2 cellular contexts compared by ENCODE assay signal in the genomic region with DNA sequence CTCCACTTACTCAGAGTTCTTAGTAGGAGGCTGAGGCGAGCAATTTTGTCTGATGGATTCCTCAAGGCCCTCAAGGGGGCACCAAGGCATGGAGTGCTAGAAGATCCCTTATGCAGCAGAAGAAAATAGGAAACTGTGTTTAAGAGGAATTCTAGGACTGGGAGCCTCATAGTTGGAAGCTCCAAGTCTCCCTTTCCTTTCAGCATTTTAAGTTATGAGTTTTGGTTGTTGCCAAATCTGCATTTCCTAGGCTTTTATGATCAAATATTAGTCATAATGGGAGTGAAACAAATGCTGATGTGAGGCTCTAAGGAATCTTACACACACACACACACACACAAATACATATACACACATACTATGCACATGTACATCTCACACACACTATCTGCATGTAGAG.
TF ChIP-seq lines count a peak whose summit lies in the region.

No MANE protein-coding gene starts in this region.

TF ChIP-seq in IMR-90, 13 proteins besides CTCF, POLR2A, EP300 and RAD21:
- TF ChIP-seq FOS (IDR thresholded peaks at IDR 0.05; ENCODE audit: low read depth, low read length) (no peak), RFX5 (IDR thresholded peaks at IDR 0.05; ENCODE audit: low read depth, low read length) (no peak), BHLHE40 (IDR thresholded peaks at IDR 0.05; ENCODE audit: low read depth, low read length) (no peak), CHD1 (IDR thresholded peaks at IDR 0.05; ENCODE audit: low read depth, low read length) (no peak), NFE2L2 (IDR thresholded peaks at IDR 0.05; ENCODE audit: low read depth, low read length) (no peak), RCOR1 (IDR thresholded peaks at IDR 0.05; ENCODE audit: insufficient replicate concordance, low read length) (no peak)
- TF ChIP-seq, protein P1, sequence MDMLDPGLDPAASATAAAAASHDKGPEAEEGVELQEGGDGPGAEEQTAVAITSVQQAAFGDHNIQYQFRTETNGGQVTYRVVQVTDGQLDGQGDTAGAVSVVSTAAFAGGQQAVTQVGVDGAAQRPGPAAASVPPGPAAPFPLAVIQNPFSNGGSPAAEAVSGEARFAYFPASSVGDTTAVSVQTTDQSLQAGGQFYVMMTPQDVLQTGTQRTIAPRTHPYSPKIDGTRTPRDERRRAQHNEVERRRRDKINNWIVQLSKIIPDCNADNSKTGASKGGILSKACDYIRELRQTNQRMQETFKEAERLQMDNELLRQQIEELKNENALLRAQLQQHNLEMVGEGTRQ (IDR thresholded peaks at IDR 0.05; ENCODE audit: low read depth, low read length) = no peak
TF ChIP-seq in IMR-90: peak in this region for 0.

TF ChIP-seq in H1, 55 proteins besides CTCF, POLR2A, EP300 and RAD21:
- TF ChIP-seq JUN (IDR thresholded peaks at IDR 0.05; ENCODE audit: low read depth, low read length) (no peak), SIX5 (IDR thresholded peaks at IDR 0.05; ENCODE audit: low read depth, low read length) (no peak), KDM5A (IDR thresholded peaks at IDR 0.05; ENCODE audit: low read length) (no peak), NANOG (IDR thresholded peaks at IDR 0.05; ENCODE audit: insufficient read depth, low read depth, low read length, poor library complexity, severe bottlenecking) (no peak), BRCA1 (IDR thresholded peaks at IDR 0.05; ENCODE audit: low read depth, low read length) (no peak), POU5F1 (IDR thresholded peaks at IDR 0.05; ENCODE audit: low read depth, low read length) (no peak), CTBP2 (IDR thresholded peaks at IDR 0.05; ENCODE audit: borderline replicate concordance, insufficient read depth, insufficient read length, low read length) (no peak), EZH2 (IDR thresholded peaks at IDR 0.05; ENCODE audit: low read depth, low read length, severe bottlenecking) (no peak), SIN3A (conservative IDR thresholded peaks at IDR 0.05 in 1 of 2, IDR thresholded peaks at IDR 0.05 in 1 of 2; ENCODE audit: low read depth in 1 of 2, low read length in 2 of 2) (no peak), BACH1 (IDR thresholded peaks at IDR 0.05; ENCODE audit: low read length) (no peak)
TF ChIP-seq in H1: peak in this region for 0.
